In genomic region chr11:128800871-128801417, GRCh38 we compare ENCODE assay signal across 23 cellular contexts.
DNase-seq lines count a peak whose midpoint lies in the region; ATAC-seq, FAIRE-seq and TF ChIP-seq lines count a peak whose summit lies in the region.
"Had no signal": no experiment of that assay in that cellular context is flagged by ENCODE, and none has a peak within 500 bp of the region (broad histone marks: within the 10 kb centered on the region; RNA-seq: fewer than 3 reads in every experiment).

No MANE protein-coding gene starts in this region.

- no peak for DNase-seq in stimulated activated naive CD8-positive, alpha-beta T cell treated with anti-CD3 and anti-CD28 coated beads, Interleukin-15, Interleukin-2, amounts not matched to agents 100 U/mL and 50 U/mL, for 24 hours
- no peak for DNase-seq in bronchial epithelial cell (ENCODE audit: low read depth)
- no peak for DNase-seq in naive thymus-derived CD4-positive, alpha-beta T cell
- no peak for DNase-seq in Right ventricle myocardium inferior (ENCODE audit: missing footprints)
- no peak for DNase-seq in activated CD4-positive, alpha-beta memory T cell treated with anti-CD3 and anti-CD28 coated beads for 36 hours
- no peak for DNase-seq in GM19239 (ENCODE audit: insufficient read length, low spot score)
- DNase-seq: COR-L47, GM23248, KG1, NCI-H1105 treated with DMSO at 0.1 percent for 48 hours, NCI-H1694, NCI-H2081 treated with DMSO at 0.1 percent for 48 hours, NCI-H510A, NCI-H774, OCI-M1, SHP77 treated with DMSO at 0.1 percent for 48 hours had no signal

- H3K36me3 Mint-ChIP-seq in stimulated activated naive CD8-positive, alpha-beta T cell treated with anti-CD3 and anti-CD28 coated beads, Interleukin-15, Interleukin-2, amounts not matched to agents 100 ng/mL and 50 ng/mL, for 24 hours (ENCODE audit: low read depth): peaks cover 38% of the 10 kb centered on the region
- peaks cover 11 to 66% (median 26%) of the 10 kb centered on the region in 5 donors for H3K36me3 Mint-ChIP-seq in naive thymus-derived CD4-positive, alpha-beta T cell
- H3K36me3 Mint-ChIP-seq in activated CD4-positive, alpha-beta memory T cell treated with anti-CD3 and anti-CD28 coated beads for 36 hours: peaks cover 21% of the 10 kb centered on the region

- H3K27ac Mint-ChIP-seq in stimulated activated naive CD8-positive, alpha-beta T cell treated with anti-CD3 and anti-CD28 coated beads, Interleukin-15, Interleukin-2, amounts not matched to agents 100 ng/mL and 50 ng/mL, for 24 hours: peak overlapping the region; percentile 28
- H3K27ac Mint-ChIP-seq in naive thymus-derived CD4-positive, alpha-beta T cell: peak overlapping the region in 5 of 9 donors; percentile 5 to 62 (median 25)
- H3K27ac Mint-ChIP-seq in activated CD4-positive, alpha-beta memory T cell treated with anti-CD3 and anti-CD28 coated beads for 36 hours: no peak overlapping the region

- peak; percentile 82 for FAIRE-seq in bronchial epithelial cell (lab: Jason Lieb, UNC)
- FAIRE-seq in GM19239 (lab: Jason Lieb, UNC): no peak
- FAIRE-seq: A549, G401.6, HepG2 had no signal

- TF ChIP-seq CTCF in bronchial epithelial cell (IDR thresholded peaks at IDR 0.05; ENCODE audit: insufficient read depth, low read length, severe bottlenecking): no peak

- POLR2A ChIA-PET in naive thymus-derived CD4-positive, alpha-beta T cell (lab: Charles Lee): no interaction called here
- POLR2A ChIA-PET in activated CD4-positive, alpha-beta memory T cell treated with anti-CD3 and anti-CD28 coated beads for 36 hours (lab: Charles Lee): interaction anchor here (0.6 kb wide), 1 partner anchor 10 kb away, joined by 4 read pairs; no protein-coding TSS in a partner anchor

- H3K4me1 ChIP-seq in naive thymus-derived CD4-positive, alpha-beta T cell (ENCODE audit: control insufficient read depth in 2 of 2, insufficient read depth in 2 of 2, low read length in 2 of 2): no peaks in the 10 kb centered on the region
- H3K4me1 ChIP-seq: A549, BLaER1 had no signal

- CTCF ChIA-PET in naive thymus-derived CD4-positive, alpha-beta T cell (lab: Charles Lee): no interaction called here
- CTCF ChIA-PET in activated CD4-positive, alpha-beta memory T cell treated with anti-CD3 and anti-CD28 coated beads for 36 hours (lab: Charles Lee): no interaction called here

- intact Hi-C loops in naive thymus-derived CD4-positive, alpha-beta T cell (cut with micrococcal nuclease): no loop called here
- intact Hi-C loops in Right ventricle myocardium inferior (cut with DNase I): no loop called here
- intact Hi-C loops in activated CD4-positive, alpha-beta memory T cell treated with anti-CD3 and anti-CD28 coated beads for 36 hours (cut with micrococcal nuclease): no loop called here

- H3K9me3 ChIP-seq in naive thymus-derived CD4-positive, alpha-beta T cell (ENCODE audit: control insufficient read depth in 2 of 3, low read length in 3 of 3): no peaks in the 10 kb centered on the region
- H3K9me3 ChIP-seq: A549, BLaER1, SK-N-SH had no signal

- H3K27ac ChIP-seq in naive thymus-derived CD4-positive, alpha-beta T cell (ENCODE audit: low read depth, low read length): no peak overlapping the region
- H3K27ac ChIP-seq: A549, BLaER1, GM23248 had no signal

- ATAC-seq in stimulated activated naive CD8-positive, alpha-beta T cell treated with anti-CD3 and anti-CD28 coated beads, Interleukin-15, Interleukin-2, amounts not matched to agents 100 U/mL and 50 U/mL, for 24 hours: no peak
- ATAC-seq in naive thymus-derived CD4-positive, alpha-beta T cell: peak; percentile 18
- ATAC-seq in Right ventricle myocardium inferior: no peak
- ATAC-seq in HG03135 (IDR thresholded peaks at IDR 0.05; ENCODE audit: unreplicated experiment): no peak
- ATAC-seq: A549 had no signal

- no peaks in the 10 kb centered on the region for H3K9me3 Mint-ChIP-seq in stimulated activated naive CD8-positive, alpha-beta T cell treated with anti-CD3 and anti-CD28 coated beads, Interleukin-15, Interleukin-2, amounts not matched to agents 100 ng/mL and 50 ng/mL, for 24 hours
- no peaks in the 10 kb centered on the region for H3K9me3 Mint-ChIP-seq in naive thymus-derived CD4-positive, alpha-beta T cell
- H3K9me3 Mint-ChIP-seq in activated CD4-positive, alpha-beta memory T cell treated with anti-CD3 and anti-CD28 coated beads for 36 hours: no peaks in the 10 kb centered on the region

- no peaks in the 10 kb centered on the region for H3K27me3 Mint-ChIP-seq in stimulated activated naive CD8-positive, alpha-beta T cell treated with anti-CD3 and anti-CD28 coated beads, Interleukin-15, Interleukin-2, amounts not matched to agents 100 ng/mL and 50 ng/mL, for 24 hours
- H3K27me3 Mint-ChIP-seq in naive thymus-derived CD4-positive, alpha-beta T cell: no peaks in the 10 kb centered on the region
- no peaks in the 10 kb centered on the region for H3K27me3 Mint-ChIP-seq in activated CD4-positive, alpha-beta memory T cell treated with anti-CD3 and anti-CD28 coated beads for 36 hours

- no peaks in the 10 kb centered on the region for H3K27me3 ChIP-seq in bronchial epithelial cell (ENCODE audit: control insufficient read depth, insufficient read depth, low read length)
- H3K27me3 ChIP-seq in naive thymus-derived CD4-positive, alpha-beta T cell (ENCODE audit: control insufficient read depth in 2 of 2, insufficient read depth in 2 of 2, low read length in 2 of 2): no peaks in the 10 kb centered on the region
- H3K27me3 ChIP-seq: BLaER1 had no signal

- no peak overlapping the region for H3K4me3 Mint-ChIP-seq in stimulated activated naive CD8-positive, alpha-beta T cell treated with anti-CD3 and anti-CD28 coated beads, Interleukin-15, Interleukin-2, amounts not matched to agents 100 ng/mL and 50 ng/mL, for 24 hours
- H3K4me3 Mint-ChIP-seq in naive thymus-derived CD4-positive, alpha-beta T cell: no peak overlapping the region
- H3K4me3 Mint-ChIP-seq in activated CD4-positive, alpha-beta memory T cell treated with anti-CD3 and anti-CD28 coated beads for 36 hours: no peak overlapping the region

- peaks cover 1% of the 10 kb centered on the region for H3K36me3 ChIP-seq in bronchial epithelial cell (ENCODE audit: control insufficient read depth, insufficient read depth, low read length)
- H3K36me3 ChIP-seq in naive thymus-derived CD4-positive, alpha-beta T cell (ENCODE audit: control insufficient read depth in 2 of 3, insufficient read depth in 3 of 3, low read length in 3 of 3): peaks cover 12 to 66% (median 23%) of the 10 kb centered on the region in 3 experiments

- H3K4me1 Mint-ChIP-seq in stimulated activated naive CD8-positive, alpha-beta T cell treated with anti-CD3 and anti-CD28 coated beads, Interleukin-15, Interleukin-2, amounts not matched to agents 100 ng/mL and 50 ng/mL, for 24 hours (ENCODE audit: low read depth): peaks cover 25% of the 10 kb centered on the region
- H3K4me1 Mint-ChIP-seq in naive thymus-derived CD4-positive, alpha-beta T cell: peaks cover 23 to 49% (median 38%) of the 10 kb centered on the region in 7 donors
- peaks cover 24% of the 10 kb centered on the region for H3K4me1 Mint-ChIP-seq in activated CD4-positive, alpha-beta memory T cell treated with anti-CD3 and anti-CD28 coated beads for 36 hours (ENCODE audit: low read depth)

- no peak overlapping the region for H3K4me3 ChIP-seq in bronchial epithelial cell (ENCODE audit: low read depth, low read length)
- H3K4me3 ChIP-seq in naive thymus-derived CD4-positive, alpha-beta T cell (ENCODE audit: low read length): no peak overlapping the region
- H3K4me3 ChIP-seq: A549, BLaER1, GM23248 had no signal
